In genomic region chr4:55396305-55397023, GRCh38 we compare ENCODE assay signal across 8 cellular contexts. TPM values are rescaled to one million over a fixed set of nuclear protein-coding genes. Genes with fewer than 3 reads are reported as not detected.
A peak's percentile ranks its signal among the peaks of the same experiment; 100 is the strongest.
DNase-seq lines count a peak whose midpoint lies in the region; ATAC-seq and TF ChIP-seq lines count a peak whose summit lies in the region.

No MANE protein-coding gene starts in this region.

- intact Hi-C loops in Panc1 (cut with micrococcal nuclease; ENCODE audit: unreplicated experiment) (loop anchor here (5.0 kb wide), 1 partner anchor 49 kb away; the partner anchor contains the start of gene SRD5A3), Right ventricle myocardium inferior (cut with DNase I) (loop anchor here (1.0 to 5.0 kb wide), 3 partner anchors 49 to 456 kb away; partner anchors contain the start of genes CLOCK and EXOC1)

- H3K4me3 Mint-ChIP-seq in activated naive CD8-positive, alpha-beta T cell treated with anti-CD3 and anti-CD28 coated beads for 36 hours, result peak overlapping the region; percentile 99

- in situ Hi-C loops in Panc1 (cut with HindIII; ENCODE audit: low pct_unique_long_range_greater_than_20kb, low sequenced_read_pairs), result no loop called here

- CTCF ChIA-PET in Panc1 (lab: Charles Lee), result no interaction called here

- no TSS peak for BruUV-seq in Panc1 (replicated peaks; lab: Mats Ljungman, UMichigan)

- peak; percentile 46 for DNase-seq in AG08396 (ENCODE audit: low spot score)
- no peak for DNase-seq in Panc1 (ENCODE audit: low read depth, low spot score)
- peak; percentile 36 for DNase-seq in activated naive CD8-positive, alpha-beta T cell treated with anti-CD3 and anti-CD28 coated beads for 36 hours
- DNase-seq in Right ventricle myocardium inferior (ENCODE audit: missing footprints), result peak; percentile 75
- DNase-seq in GM19240 (ENCODE audit: insufficient read length, low spot score), result no peak

- peak overlapping the region; percentile 78 for H3K27ac ChIP-seq in Panc1 (ENCODE audit: low read length)
- peak overlapping the region; percentile 88 for H3K27ac ChIP-seq in parathyroid adenoma

- POLR2A ChIA-PET in Panc1 (lab: Charles Lee), result no interaction called here

- H3K9ac ChIP-seq in parathyroid adenoma, result peak overlapping the region; percentile 93

- peak overlapping the region; percentile 95 for H3K4me2 ChIP-seq in parathyroid adenoma (ENCODE audit: low read length)

- peaks cover 32% of the 10 kb centered on the region for H3K36me3 Mint-ChIP-seq in activated naive CD8-positive, alpha-beta T cell treated with anti-CD3 and anti-CD28 coated beads for 36 hours

- no peaks in the 10 kb centered on the region for H3K27me3 ChIP-seq in Panc1 (ENCODE audit: control insufficient read depth, insufficient read depth, low read length)
- H3K27me3 ChIP-seq in parathyroid adenoma (ENCODE audit: control insufficient read depth, insufficient read depth, low read length), result no peaks in the 10 kb centered on the region

- peaks cover 41% of the 10 kb centered on the region for H3K4me1 Mint-ChIP-seq in activated naive CD8-positive, alpha-beta T cell treated with anti-CD3 and anti-CD28 coated beads for 36 hours

- H3K79me2 ChIP-seq in parathyroid adenoma, result peaks cover 13% of the 10 kb centered on the region

- H3K9me3 ChIP-seq in Panc1 (ENCODE audit: control insufficient read depth, insufficient read depth, low read depth, low read length) (no peaks in the 10 kb centered on the region), parathyroid adenoma (ENCODE audit: control insufficient read depth, low read length) (no peaks in the 10 kb centered on the region)

- no peak for TF ChIP-seq CTCF in Panc1 (IDR thresholded peaks at IDR 0.05)
- no peak for TF ChIP-seq CTCF in parathyroid adenoma (IDR thresholded peaks at IDR 0.05)

- peak; percentile 13 for ATAC-seq in GM18858 (IDR thresholded peaks at IDR 0.05; ENCODE audit: unreplicated experiment)
- peak; percentile 31 for ATAC-seq in HG03064 (IDR thresholded peaks at IDR 0.05; ENCODE audit: low read depth, unreplicated experiment)
- ATAC-seq in Panc1, result peak; percentile 54
- ATAC-seq in Right ventricle myocardium inferior, result peak; percentile 45

- H3K27me3 Mint-ChIP-seq in activated naive CD8-positive, alpha-beta T cell treated with anti-CD3 and anti-CD28 coated beads for 36 hours, result peaks cover 3% of the 10 kb centered on the region

- H3K4me3 ChIP-seq in Panc1 (ENCODE audit: low read depth in 2 of 2, low read length in 2 of 2), result peak overlapping the region; percentile 79 to 93
- H3K4me3 ChIP-seq in parathyroid adenoma (ENCODE audit: low read depth, low read length), result peak overlapping the region; percentile 77

- H3K27ac Mint-ChIP-seq in activated naive CD8-positive, alpha-beta T cell treated with anti-CD3 and anti-CD28 coated beads for 36 hours, result peak overlapping the region; percentile 80

- H3K36me3 ChIP-seq in Panc1 (ENCODE audit: control insufficient read depth, insufficient read depth, low read length) (peaks cover 2% of the 10 kb centered on the region), parathyroid adenoma (ENCODE audit: control insufficient read depth, insufficient read depth, low read length) (no peaks in the 10 kb centered on the region)

- peaks cover 9% of the 10 kb centered on the region for H3K4me1 ChIP-seq in Panc1 (ENCODE audit: control insufficient read depth, insufficient read depth, low read length)
- H3K4me1 ChIP-seq in parathyroid adenoma, result peaks cover 3% of the 10 kb centered on the region

- no peaks in the 10 kb centered on the region for H3K9me3 Mint-ChIP-seq in activated naive CD8-positive, alpha-beta T cell treated with anti-CD3 and anti-CD28 coated beads for 36 hours

- peak overlapping the region; percentile 89 for H2AFZ ChIP-seq in parathyroid adenoma

RNA-seq across cellular contexts. Expression of gene TMEM165, which starts 0.7 kb away (rescaled TPM):
- 54.6 TPM for total RNA-seq in Panc1 (2021; ENCODE audit: unreplicated experiment)
- polyA plus RNA-seq in Panc1 (2012; ENCODE audit: insufficient read length), result 55.3 TPM
- total RNA-seq in activated naive CD8-positive, alpha-beta T cell treated with anti-CD3 and anti-CD28 coated beads for 36 hours, result 10 to 100 TPM; 59.7 to 60.8 TPM
- total RNA-seq in Right ventricle myocardium inferior, result 38.3 TPM

RNA-seq across cellular contexts. Expression of gene SRD5A3, which starts 50.4 kb away (rescaled TPM):
- total RNA-seq in Panc1 (2021; ENCODE audit: unreplicated experiment), result 17.0 TPM
- polyA plus RNA-seq in Panc1 (2012; ENCODE audit: insufficient read length), result 13.3 TPM
- total RNA-seq in activated naive CD8-positive, alpha-beta T cell treated with anti-CD3 and anti-CD28 coated beads for 36 hours, result 10 to 100 TPM; 32.5 to 39.7 TPM
- total RNA-seq in Right ventricle myocardium inferior, result 9.5 TPM

Comparison
In these comparisons a context has a peak if more than half of its experiments do, and no peak if none do; other contexts are left out.
1. DNase-seq: peak in AG08396 (single experiment), activated naive CD8-positive, alpha-beta T cell treated with anti-CD3 and anti-CD28 coated beads for 36 hours (single experiment) and Right ventricle myocardium inferior (single experiment); none in Panc1 (single experiment) and GM19240 (single experiment).
2. Peak in every context shown above with its lines, with median percentiles within 50 percentile points of each other: ATAC-seq.